Comparison of ENCODE assay signal across 19 cellular contexts in genomic region chr2:68934021-68934420, GRCh38. TPM values are rescaled to one million over a fixed set of nuclear protein-coding genes. Genes with fewer than 3 reads are reported as not detected.
A peak's percentile ranks its signal among the peaks of the same experiment; 100 is the strongest.
DNase-seq lines count a peak whose midpoint lies in the region; ATAC-seq, FAIRE-seq and TF ChIP-seq lines count a peak whose summit lies in the region.
"Had no signal": no experiment of that assay in that cellular context is flagged by ENCODE, and none has a peak within 500 bp of the region (broad histone marks: within the 10 kb centered on the region; RNA-seq: fewer than 3 reads in every experiment).

No MANE protein-coding gene starts in this region.

- no peak overlapping the region for H3K4me3 ChIP-seq in bronchial epithelial cell (ENCODE audit: low read depth, low read length)
- no peak overlapping the region for H3K4me3 ChIP-seq in gastroesophageal sphincter
- H3K4me3 ChIP-seq: BLaER1 had no signal

- no peak for TF ChIP-seq POLR2A in gastroesophageal sphincter (IDR thresholded peaks at IDR 0.05)

- FAIRE-seq in bronchial epithelial cell (lab: Jason Lieb, UNC) = peak; percentile 62
- FAIRE-seq: H54 had no signal

- TF ChIP-seq CTCF in bronchial epithelial cell (IDR thresholded peaks at IDR 0.05; ENCODE audit: insufficient read depth, low read length, severe bottlenecking) = no peak
- no peak for TF ChIP-seq CTCF in gastroesophageal sphincter (IDR thresholded peaks at IDR 0.05)

- no peak for TF ChIP-seq RAD21 in Ishikawa (IDR thresholded peaks at IDR 0.05; ENCODE audit: low read depth)

- peaks cover 0 to 7% (median 0%) of the 10 kb centered on the region in 3 donors for H3K4me1 ChIP-seq in gastroesophageal sphincter

- ATAC-seq in gastroesophageal sphincter = no peak

- H3K9me3 ChIP-seq in gastroesophageal sphincter = no peaks in the 10 kb centered on the region
- H3K9me3 ChIP-seq: BLaER1 had no signal

- TF ChIP-seq EP300 in Ishikawa (IDR thresholded peaks at IDR 0.05; ENCODE audit: borderline replicate concordance) (no peak), gastroesophageal sphincter (IDR thresholded peaks at IDR 0.05) (no peak)

- 82 to 100% methylated on average over 2 of the region's 3 CpGs for WGBS in gastroesophageal sphincter (ENCODE audit: low coverage in 1 of 2), 2 donors

- H3K27me3 ChIP-seq in bronchial epithelial cell (ENCODE audit: control insufficient read depth, insufficient read depth, low read length) = no peaks in the 10 kb centered on the region
- no peaks in the 10 kb centered on the region for H3K27me3 ChIP-seq in gastroesophageal sphincter
- H3K27me3 ChIP-seq: BLaER1 had no signal

- H3K36me3 ChIP-seq in bronchial epithelial cell (ENCODE audit: control insufficient read depth, insufficient read depth, low read length) (no peaks in the 10 kb centered on the region), gastroesophageal sphincter (no peaks in the 10 kb centered on the region)
- H3K36me3 ChIP-seq: BLaER1 had no signal

- H3K27ac ChIP-seq in gastroesophageal sphincter = no peak overlapping the region
- H3K27ac ChIP-seq: BLaER1, HL-60 had no signal

- DNase-seq in EH (ENCODE audit: low read depth) (peak; percentile 25), bronchial epithelial cell (ENCODE audit: low read depth) (no peak), foreskin melanocyte (peak; percentile 89), SIG-M5 treated with dmso at 0.1 percent for 504 hours (lab: John Stamatoyannopoulos, UW; ENCODE audit: unreplicated experiment) (no peak)
- DNase-seq in central memory CD4-positive, alpha-beta T cell = no peak
- DNase-seq: 8988T; CD4-positive, alpha-beta memory T cell; DMS153; DMS79; GF-D8; HCEC 1CT had no signal

TF ChIP-seq in Ishikawa, 13 proteins besides CTCF, POLR2A, EP300 and RAD21:
- TF ChIP-seq USF1 (IDR thresholded peaks at IDR 0.05) = peak; percentile 19; the same call in 1 of the 2 replicates
- no peak for TF ChIP-seq CREB1 (IDR thresholded peaks at IDR 0.05; ENCODE audit: low read depth)
- TF ChIP-seq FOXM1 (IDR thresholded peaks at IDR 0.05; ENCODE audit: borderline replicate concordance, low read depth) = no peak

RNA-seq across cellular contexts. Expression of gene GKN2, which starts 18.7 kb away (rescaled TPM):
- total RNA-seq in bronchial epithelial cell (not detected in 2 replicates), gastroesophageal sphincter (not detected)
- total RNA-seq: A673; CD4-positive, alpha-beta memory T cell; HT1080 had no signal

RNA-seq across cellular contexts. Expression of gene GKN1, which starts 40.4 kb away (rescaled TPM):
- total RNA-seq in bronchial epithelial cell (not detected in 2 replicates), gastroesophageal sphincter (1 to 10 TPM in 1 of 4 donors, under 1 TPM in 1, not detected in 2; 0.62 to 4.7 TPM)
- total RNA-seq: A673; CD4-positive, alpha-beta memory T cell; Daoy; HT1080 had no signal

Comparison
In these comparisons a context has a peak if more than half of its experiments do, and no peak if none do; other contexts are left out.
1. DNase-seq: peak in EH (single experiment) and foreskin melanocyte (single experiment); none in bronchial epithelial cell (single experiment), SIG-M5 treated with dmso at 0.1 percent for 504 hours (single experiment) and central memory CD4-positive, alpha-beta T cell (single experiment).